Comparison of ENCODE assay signal across 18 cellular contexts in the genomic region with DNA sequence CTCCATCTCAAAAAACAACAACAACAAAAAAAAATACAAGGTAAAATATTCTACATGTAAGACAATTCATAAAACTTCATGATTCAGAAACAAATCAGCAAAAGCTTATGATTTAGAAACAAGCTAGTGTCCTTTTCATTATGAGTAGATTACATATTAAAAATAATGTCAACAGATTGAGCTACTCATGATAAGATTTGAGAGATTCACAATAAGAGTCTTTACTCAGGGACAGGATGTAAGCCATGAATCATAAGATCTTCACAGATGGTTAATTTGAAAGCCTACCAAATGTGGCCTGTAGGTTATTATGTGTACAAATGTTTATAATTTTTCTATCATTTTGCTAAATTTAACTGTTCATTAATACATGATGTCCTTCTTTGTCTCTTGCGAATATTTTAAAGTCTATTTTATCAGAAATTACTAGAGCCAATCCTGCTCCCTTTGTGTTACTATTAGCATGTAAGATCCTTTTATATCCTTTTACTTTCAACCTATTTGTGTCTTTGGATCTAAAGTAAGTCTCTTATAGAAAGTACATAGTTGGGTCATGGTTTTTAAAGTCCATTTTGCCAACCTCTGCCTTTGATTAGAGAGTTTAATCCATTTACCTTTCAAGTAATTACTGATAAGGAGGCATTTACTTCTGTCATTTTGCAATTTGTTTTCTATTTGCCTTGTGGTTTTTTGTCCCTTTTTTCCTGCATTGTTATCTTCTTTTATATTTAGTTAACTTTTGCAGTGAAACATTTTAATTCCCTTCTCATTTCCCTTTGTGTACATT.
DNase-seq lines count a peak whose midpoint lies in the region; ATAC-seq, FAIRE-seq and TF ChIP-seq lines count a peak whose summit lies in the region.
"Had no signal": no experiment of that assay in that cellular context is flagged by ENCODE, and none has a peak within 500 bp of the region (broad histone marks: within the 10 kb centered on the region; RNA-seq: fewer than 3 reads in every experiment).

No MANE protein-coding gene starts in this region.

- TF ChIP-seq POLR2A in uterus (IDR thresholded peaks at IDR 0.05): no peak

- FAIRE-seq in D721Med (lab: Jason Lieb, UNC): peak; percentile 73

- H3K27ac ChIP-seq in VCaP (peak overlapping the region; percentile 60), uterus (no peak overlapping the region)

- no peak overlapping the region for H3K4me3 ChIP-seq in uterus
- H3K4me3 ChIP-seq: HAP-1 had no signal

- H3K27me3 ChIP-seq in uterus: no peaks in the 10 kb centered on the region

- peaks cover 8% of the 10 kb centered on the region for H3K27me3 Mint-ChIP-seq in stimulated activated memory B cell treated with anti-CD40 and anti-IgM and Interleukin-4, amounts not matched to agents 10 μg/mL and 1 μg/mL and 100 μg/mL, for 72 hours
- H3K27me3 Mint-ChIP-seq: B cell had no signal

- TF ChIP-seq CTCF in D721Med (IDR thresholded peaks at IDR 0.05; ENCODE audit: insufficient read depth, missing control alignments): no peak
- TF ChIP-seq CTCF in VCaP (conservative IDR thresholded peaks at IDR 0.05): no peak
- TF ChIP-seq CTCF in uterus (IDR thresholded peaks at IDR 0.05): no peak

- no peaks in the 10 kb centered on the region for H3K9me3 Mint-ChIP-seq in stimulated activated memory B cell treated with anti-CD40 and anti-IgM and Interleukin-4, amounts not matched to agents 10 μg/mL and 1 μg/mL and 100 μg/mL, for 72 hours

- no peaks in the 10 kb centered on the region for H3K9me3 ChIP-seq in uterus

- ATAC-seq in left cardiac atrium (no peak), HG03196 (IDR thresholded peaks at IDR 0.05; ENCODE audit: unreplicated experiment) (no peak)
- no peak for ATAC-seq in stimulated activated memory B cell treated with anti-CD40 and anti-IgM and Interleukin-4, amounts not matched to agents 10 μg/mL and 1 μg/mL and 100 μg/mL, for 72 hours

- intact Hi-C loops in left cardiac atrium (cut with DNase I): no loop called here
- intact Hi-C loops in uterus (cut with DNase I; ENCODE audit: low total_unique reads): no loop called here

- H3K4me3 Mint-ChIP-seq in stimulated activated memory B cell treated with anti-CD40 and anti-IgM and Interleukin-4, amounts not matched to agents 10 μg/mL and 1 μg/mL and 100 μg/mL, for 72 hours: no peak overlapping the region
- H3K4me3 Mint-ChIP-seq: B cell; CD4-positive, alpha-beta memory T cell had no signal

- H3K4me1 ChIP-seq in uterus: no peaks in the 10 kb centered on the region
- H3K4me1 ChIP-seq: HAP-1 had no signal

- H3K36me3 ChIP-seq in uterus: no peaks in the 10 kb centered on the region
- H3K36me3 ChIP-seq: HAP-1 had no signal

- H3K36me3 Mint-ChIP-seq in stimulated activated memory B cell treated with anti-CD40 and anti-IgM and Interleukin-4, amounts not matched to agents 10 μg/mL and 1 μg/mL and 100 μg/mL, for 72 hours: no peaks in the 10 kb centered on the region
- H3K36me3 Mint-ChIP-seq: CD4-positive, alpha-beta memory T cell had no signal

- DNase-seq in D721Med (ENCODE audit: insufficient read length, low spot score): no peak
- DNase-seq in LHCN-M2 (ENCODE audit: low read depth): peak; percentile 39
- peak; percentile 10 for DNase-seq in iris pigment epithelial cell (ENCODE audit: low read depth)
- no peak for DNase-seq in left cardiac atrium
- no peak for DNase-seq in uterus
- DNase-seq: ACHN; CD4-positive, alpha-beta memory T cell; NCI-H1092; NCI-H1694; NCI-H2107; NCI-H446; NCI-H774; SHP77 had no signal

- no peaks in the 10 kb centered on the region for H3K4me1 Mint-ChIP-seq in stimulated activated memory B cell treated with anti-CD40 and anti-IgM and Interleukin-4, amounts not matched to agents 10 μg/mL and 1 μg/mL and 100 μg/mL, for 72 hours
- H3K4me1 Mint-ChIP-seq: B cell; CD4-positive, alpha-beta memory T cell had no signal

- no peak overlapping the region for H3K27ac Mint-ChIP-seq in stimulated activated memory B cell treated with anti-CD40 and anti-IgM and Interleukin-4, amounts not matched to agents 10 μg/mL and 1 μg/mL and 100 μg/mL, for 72 hours
- H3K27ac Mint-ChIP-seq: B cell; CD4-positive, alpha-beta memory T cell had no signal

Comparison
In these comparisons a context has a peak if more than half of its experiments do, and no peak if none do; other contexts are left out.
1. DNase-seq: peak in LHCN-M2 (single experiment) and iris pigment epithelial cell (single experiment); none in D721Med (single experiment), left cardiac atrium (single experiment) and uterus (0 of 2).